ENCODE assay signal across 8 cellular contexts in the genomic region with DNA sequence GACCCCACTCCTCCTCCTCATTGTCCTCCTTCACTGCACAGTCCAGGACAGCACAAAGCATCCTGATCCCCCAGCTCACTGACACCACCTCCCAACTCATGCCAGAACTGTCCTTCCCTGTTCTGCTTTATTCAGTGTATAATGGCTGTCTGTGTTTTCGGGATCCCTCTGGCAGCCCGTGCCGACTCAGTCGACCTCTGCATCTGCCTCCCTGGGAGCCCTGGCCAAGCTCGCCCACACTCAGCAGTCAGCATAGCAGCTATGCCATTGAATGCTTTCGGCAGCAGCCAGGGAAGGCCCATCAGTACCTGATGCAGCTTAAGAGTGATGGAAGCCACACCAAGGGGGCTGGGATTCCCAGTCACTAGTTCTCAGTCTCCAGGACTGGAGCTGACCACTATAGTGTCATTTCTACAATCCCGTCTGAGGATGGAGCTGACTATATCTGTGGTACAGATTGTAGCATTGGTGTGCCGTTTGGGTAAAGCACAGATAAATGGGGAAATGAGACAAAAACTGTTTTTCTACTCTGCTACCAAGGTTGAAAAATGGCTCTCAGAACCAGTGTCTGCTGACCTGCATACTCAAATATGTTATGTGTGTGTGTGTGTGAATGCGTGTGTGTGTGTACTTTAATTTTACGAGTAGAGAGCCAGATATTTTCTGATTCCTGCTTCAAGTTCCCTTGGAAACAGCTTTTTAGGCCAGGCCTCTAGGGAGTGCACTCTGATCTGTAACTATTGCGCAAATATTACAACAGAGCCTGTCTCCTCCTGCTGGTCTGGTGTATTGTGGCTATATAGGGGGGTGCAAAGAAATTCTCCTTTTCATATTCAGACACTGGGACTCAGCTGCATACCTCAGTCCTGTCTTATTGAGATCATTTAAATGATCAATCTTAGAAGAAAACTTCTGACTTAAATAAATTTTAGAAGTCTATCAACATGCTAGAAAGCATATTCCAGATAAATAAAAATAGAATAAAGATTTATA.
DNase-seq lines count a peak whose midpoint lies in the region; ATAC-seq and TF ChIP-seq lines count a peak whose summit lies in the region.

No MANE protein-coding gene starts in this region.

- DNase-seq in COR-L47 (lab: John Stamatoyannopoulos, UW) (peak; percentile 6), NCI-H2081 treated with DMSO at 0.1 percent for 48 hours (lab: John Stamatoyannopoulos, UW) (peak; percentile 17), dedifferentiated amniotic fluid mesenchymal stem cell (ENCODE audit: extremely low spot score) (peak; percentile 46), osteoblast (ENCODE audit: insufficient read length, low spot score, missing footprints) (peak; percentile 57), NCI-H187 (lab: John Stamatoyannopoulos, UW) (no peak)
- no peak for DNase-seq in activated CD4-positive, alpha-beta T cell treated with anti-CD3 and anti-CD28 coated beads, Interleukin-2, amount 50 U/mL, for 1 hour

- peak overlapping the region; percentile 39 for H2AFZ ChIP-seq in osteoblast (ENCODE audit: low read length)

- H3K36me3 ChIP-seq in osteoblast (ENCODE audit: insufficient read depth, low read length) = no peaks in the 10 kb centered on the region

- peak overlapping the region; percentile 57 for H3K4me2 ChIP-seq in osteoblast (ENCODE audit: insufficient read depth, low read length)

- no peak overlapping the region for H3K4me3 ChIP-seq in osteoblast (ENCODE audit: insufficient read depth, low read length)

- peak; percentile 34 for TF ChIP-seq CTCF in osteoblast (IDR thresholded peaks at IDR 0.05; ENCODE audit: extremely low read depth, low read depth, low read length)

- H4K20me1 ChIP-seq in osteoblast (ENCODE audit: insufficient read depth, low read length) = no peaks in the 10 kb centered on the region

- peaks cover 15% of the 10 kb centered on the region for H3K27me3 ChIP-seq in osteoblast (ENCODE audit: insufficient read depth, low read length)

- no peaks in the 10 kb centered on the region for H3K79me2 ChIP-seq in osteoblast (ENCODE audit: insufficient read depth, low read length)

- H3K9me3 ChIP-seq in osteoblast (ENCODE audit: low read depth, low read length) = no peaks in the 10 kb centered on the region

- peaks cover 4% of the 10 kb centered on the region for H3K4me1 ChIP-seq in osteoblast (ENCODE audit: insufficient read depth, low read length)

- peak overlapping the region; percentile 49 for H3K27ac ChIP-seq in osteoblast (ENCODE audit: low read depth, low read length)

- ATAC-seq in GM18520 (IDR thresholded peaks at IDR 0.05; ENCODE audit: unreplicated experiment) (no peak), GM19035 (IDR thresholded peaks at IDR 0.05; ENCODE audit: unreplicated experiment) (no peak)

Comparison
In these comparisons a context has a peak if more than half of its experiments do, and no peak if none do; other contexts are left out.
1. DNase-seq: peak in COR-L47 (single experiment), NCI-H2081 treated with DMSO at 0.1 percent for 48 hours (single experiment), dedifferentiated amniotic fluid mesenchymal stem cell (single experiment) and osteoblast (single experiment); none in activated CD4-positive, alpha-beta T cell treated with anti-CD3 and anti-CD28 coated beads, Interleukin-2, amount 50 U/mL, for 1 hour (single experiment) and NCI-H187 (0 of 2).